ENCODE assay signal across 16 cellular contexts in genomic region chr1:54410359-54410758, GRCh38. TPM values are rescaled to one million over a fixed set of nuclear protein-coding genes. Genes with fewer than 3 reads are reported as not detected.
DNase-seq lines count a peak whose midpoint lies in the region; ATAC-seq and TF ChIP-seq lines count a peak whose summit lies in the region.
"Had no signal": no experiment of that assay in that cellular context is flagged by ENCODE, and none has a peak within 500 bp of the region (broad histone marks: within the 10 kb centered on the region; RNA-seq: fewer than 3 reads in every experiment).

No MANE protein-coding gene starts in this region.

- TF ChIP-seq CTCF in mesothelial cell of epicardium (IDR thresholded peaks at IDR 0.05; ENCODE audit: unreplicated experiment) (no peak), uterus (IDR thresholded peaks at IDR 0.05) (no peak)

- intact Hi-C loops in uterus (cut with DNase I; ENCODE audit: low total_unique reads): no loop called here

- H3K4me1 ChIP-seq in NT2/D1 (ENCODE audit: insufficient read depth, insufficient read length): peaks cover 27% of the 10 kb centered on the region
- H3K4me1 ChIP-seq in uterus: peaks cover 0 to 12% of the 10 kb centered on the region in 2 donors

- H3K9me3 ChIP-seq in NT2/D1 (ENCODE audit: insufficient read depth, low read length) (no peaks in the 10 kb centered on the region), uterus (no peaks in the 10 kb centered on the region)

- DNase-seq in T-helper 1 cell (no peak), NT2/D1 (ENCODE audit: low read depth, low spot score) (no peak), mesothelial cell of epicardium (ENCODE audit: low spot score in 2 of 2, unreplicated experiment in 2 of 2) (no peak), uterus (no peak), SHP77 treated with DMSO at 0.1 percent for 48 hours (lab: John Stamatoyannopoulos, UW) (no peak)
- DNase-seq in activated CD4-positive, alpha-beta T cell treated with anti-CD3 and anti-CD28 coated beads for 4 hours: no peak
- DNase-seq: C1 segment of cervical spinal cord, COR-L47, DMS153, NCI-H1436 treated with DMSO at 0.1 percent for 48 hours, NCI-H2081, PC-9 had no signal

- H3K36me3 ChIP-seq in NT2/D1 (ENCODE audit: insufficient read depth, insufficient read length, low read length): no peaks in the 10 kb centered on the region
- no peaks in the 10 kb centered on the region for H3K36me3 ChIP-seq in uterus

- peaks cover 38% of the 10 kb centered on the region for H3K4me1 Mint-ChIP-seq in T-helper 1 cell treated with Interleukin-12 subunit alpha and Interleukin-12 subunit beta and Interleukin-4 antibody, amounts not matched to agents 30 μg/mL and 1 μg/mL, for 36 hours (ENCODE audit: low read depth)
- peaks cover 55% of the 10 kb centered on the region for H3K4me1 Mint-ChIP-seq in mesothelial cell of epicardium

- peaks cover 7% of the 10 kb centered on the region for H3K27me3 Mint-ChIP-seq in T-helper 1 cell treated with Interleukin-12 subunit alpha and Interleukin-12 subunit beta and Interleukin-4 antibody, amounts not matched to agents 30 μg/mL and 1 μg/mL, for 36 hours (ENCODE audit: low read depth)
- no peaks in the 10 kb centered on the region for H3K27me3 Mint-ChIP-seq in mesothelial cell of epicardium (ENCODE audit: low read depth)

- peak overlapping the region; percentile 86 to 96 for H3K27ac ChIP-seq in uterus
- H3K27ac ChIP-seq: 22Rv1 had no signal

- H3K9ac ChIP-seq in NT2/D1 (ENCODE audit: insufficient read length, low read depth): peak overlapping the region; percentile 51

- no peaks in the 10 kb centered on the region for H3K9me3 Mint-ChIP-seq in T-helper 1 cell treated with Interleukin-12 subunit alpha and Interleukin-12 subunit beta and Interleukin-4 antibody, amounts not matched to agents 30 μg/mL and 1 μg/mL, for 36 hours
- H3K9me3 Mint-ChIP-seq in mesothelial cell of epicardium: no peaks in the 10 kb centered on the region

- no peak for TF ChIP-seq POLR2A in uterus (IDR thresholded peaks at IDR 0.05)

- H3K27me3 ChIP-seq in NT2/D1 (ENCODE audit: insufficient read depth, insufficient read length) (peaks cover 4% of the 10 kb centered on the region), uterus (no peaks in the 10 kb centered on the region)

- H3K4me3 ChIP-seq in NT2/D1 (ENCODE audit: insufficient read length, low read depth) (no peak overlapping the region), uterus (no peak overlapping the region)
- H3K4me3 ChIP-seq: PC-9 had no signal

- no peak for ATAC-seq in GM19452 (IDR thresholded peaks at IDR 0.05; ENCODE audit: unreplicated experiment)
- ATAC-seq: HCT116 had no signal

- H3K36me3 Mint-ChIP-seq in T-helper 1 cell treated with Interleukin-12 subunit alpha and Interleukin-12 subunit beta and Interleukin-4 antibody, amounts not matched to agents 30 μg/mL and 1 μg/mL, for 36 hours (ENCODE audit: low read depth): peaks cover 4% of the 10 kb centered on the region
- no peaks in the 10 kb centered on the region for H3K36me3 Mint-ChIP-seq in mesothelial cell of epicardium

- H3K27ac Mint-ChIP-seq in T-helper 1 cell treated with Interleukin-12 subunit alpha and Interleukin-12 subunit beta and Interleukin-4 antibody, amounts not matched to agents 30 μg/mL and 1 μg/mL, for 36 hours: peak overlapping the region; percentile 90
- H3K27ac Mint-ChIP-seq in mesothelial cell of epicardium: peak overlapping the region; percentile 99

- H3K4me3 Mint-ChIP-seq in T-helper 1 cell treated with Interleukin-12 subunit alpha and Interleukin-12 subunit beta and Interleukin-4 antibody, amounts not matched to agents 30 μg/mL and 1 μg/mL, for 36 hours: no peak overlapping the region
- H3K4me3 Mint-ChIP-seq in mesothelial cell of epicardium: no peak overlapping the region

RNA-seq across cellular contexts. Expression of gene SSBP3, which starts 4.2 kb away (rescaled TPM):
- 171 to 188 TPM (median 172 TPM) in 3 replicates for total RNA-seq in mesothelial cell of epicardium
- 100 to 1,000 TPM in 1 of 4 donors, 10 to 100 TPM in 3; 19.7 to 125 (median 31.4) TPM for total RNA-seq in uterus
